12 cellular contexts compared by ENCODE assay signal in the genomic region with DNA sequence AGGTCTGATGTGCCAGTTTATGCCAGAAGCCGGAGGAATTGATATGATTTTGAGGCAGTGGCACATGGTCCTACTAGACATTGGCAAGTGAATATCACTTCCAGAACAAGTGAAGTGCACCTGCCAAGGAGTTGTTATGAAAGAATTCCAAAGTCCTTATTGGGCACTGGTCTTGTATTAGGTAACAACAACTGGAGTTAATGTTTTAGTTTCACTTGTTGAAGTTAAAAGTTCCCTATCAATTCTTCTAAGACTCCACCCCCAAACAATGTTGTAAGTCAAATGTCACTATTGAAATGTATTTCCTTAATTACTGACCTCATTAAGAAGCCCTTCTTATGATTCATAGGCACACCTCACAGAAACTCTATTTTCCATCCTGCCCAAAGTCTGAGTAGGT. TPM values are rescaled to one million over a fixed set of nuclear protein-coding genes. Genes with fewer than 3 reads are reported as not detected.
DNase-seq lines count a peak whose midpoint lies in the region; ATAC-seq and TF ChIP-seq lines count a peak whose summit lies in the region.
"Had no signal": no experiment of that assay in that cellular context is flagged by ENCODE, and none has a peak within 500 bp of the region (broad histone marks: within the 10 kb centered on the region; RNA-seq: fewer than 3 reads in every experiment).

No MANE protein-coding gene starts in this region.

- peaks cover 0 to 28% (median 7%) of the 10 kb centered on the region in 4 donors for H3K4me1 ChIP-seq in right lobe of liver
- H3K4me1 ChIP-seq in upper lobe of right lung, result peaks cover 15% of the 10 kb centered on the region

- no peaks in the 10 kb centered on the region for H3K9me3 Mint-ChIP-seq in stimulated activated naive CD8-positive, alpha-beta T cell treated with anti-CD3 and anti-CD28 coated beads, Interleukin-15, Interleukin-2, amounts not matched to agents 100 ng/mL and 50 ng/mL, for 24 hours
- H3K9me3 Mint-ChIP-seq in activated naive CD8-positive, alpha-beta T cell treated with anti-CD3 and anti-CD28 coated beads, Interleukin-2, amount 50 U/mL, for 24 hours, result no peaks in the 10 kb centered on the region
- H3K9me3 Mint-ChIP-seq: CD8-positive, alpha-beta T cell had no signal

- no peaks in the 10 kb centered on the region for H3K27me3 Mint-ChIP-seq in stimulated activated naive CD8-positive, alpha-beta T cell treated with anti-CD3 and anti-CD28 coated beads, Interleukin-15, Interleukin-2, amounts not matched to agents 100 ng/mL and 50 ng/mL, for 24 hours
- no peaks in the 10 kb centered on the region for H3K27me3 Mint-ChIP-seq in activated naive CD8-positive, alpha-beta T cell treated with anti-CD3 and anti-CD28 coated beads, Interleukin-2, amount 50 U/mL, for 24 hours

- H3K36me3 ChIP-seq in right lobe of liver (no peaks in the 10 kb centered on the region), upper lobe of right lung (no peaks in the 10 kb centered on the region)

- no peak for TF ChIP-seq POLR2A in right lobe of liver (IDR thresholded peaks at IDR 0.05)

- no peak for TF ChIP-seq CTCF in right lobe of liver (IDR thresholded peaks at IDR 0.05)
- TF ChIP-seq CTCF in upper lobe of right lung (IDR thresholded peaks at IDR 0.05), result no peak

- intact Hi-C loops in right lobe of liver (cut with DNase I) (loop anchor here in 1 of 2 donors (5.0 kb wide), 1 partner anchor 323 kb away; a partner anchor contains a TSS), upper lobe of right lung (cut with DNase I) (loop anchor here (10.0 kb wide), 1 partner anchor 325 kb away; a partner anchor contains a TSS)

- peak overlapping the region; percentile 88 for H3K4me3 Mint-ChIP-seq in stimulated activated naive CD8-positive, alpha-beta T cell treated with anti-CD3 and anti-CD28 coated beads, Interleukin-15, Interleukin-2, amounts not matched to agents 100 ng/mL and 50 ng/mL, for 24 hours
- H3K4me3 Mint-ChIP-seq in activated naive CD8-positive, alpha-beta T cell treated with anti-CD3 and anti-CD28 coated beads, Interleukin-2, amount 50 U/mL, for 24 hours, result peak overlapping the region; percentile 97

- H3K4me3 ChIP-seq in right lobe of liver, result no peak overlapping the region
- peak overlapping the region; percentile 77 for H3K4me3 ChIP-seq in upper lobe of right lung

- H3K27me3 ChIP-seq in right lobe of liver, result no peaks in the 10 kb centered on the region
- no peaks in the 10 kb centered on the region for H3K27me3 ChIP-seq in upper lobe of right lung

- no peaks in the 10 kb centered on the region for H3K9me3 ChIP-seq in right lobe of liver
- H3K9me3 ChIP-seq in upper lobe of right lung, result no peaks in the 10 kb centered on the region

- no peak overlapping the region for H3K27ac Mint-ChIP-seq in stimulated activated naive CD8-positive, alpha-beta T cell treated with anti-CD3 and anti-CD28 coated beads, Interleukin-15, Interleukin-2, amounts not matched to agents 100 ng/mL and 50 ng/mL, for 24 hours
- no peak overlapping the region for H3K27ac Mint-ChIP-seq in activated naive CD8-positive, alpha-beta T cell treated with anti-CD3 and anti-CD28 coated beads, Interleukin-2, amount 50 U/mL, for 24 hours
- H3K27ac Mint-ChIP-seq: CD8-positive, alpha-beta T cell had no signal

- 33% methylated on average over 1 of the region's 1 CpG for WGBS in right lobe of liver (ENCODE audit: insufficient coverage, low coverage, low lambda C conversion rate, missing lambda C conversion rate)

- no peak for DNase-seq in stimulated activated naive CD8-positive, alpha-beta T cell treated with anti-CD3 and anti-CD28 coated beads, Interleukin-15, Interleukin-2, amounts not matched to agents 100 U/mL and 50 U/mL, for 24 hours
- no peak for DNase-seq in activated naive CD8-positive, alpha-beta T cell treated with anti-CD3 and anti-CD28 coated beads, Interleukin-2, amount 50 U/mL, for 24 hours
- DNase-seq in right lobe of liver (no peak), upper lobe of right lung (no peak)
- DNase-seq in effector CD8-positive, alpha-beta T cell (lab: John Stamatoyannopoulos, UW), result no peak
- DNase-seq: activated CD8-positive, alpha-beta memory T cell treated with anti-CD3 and anti-CD28 coated beads for 24 hours; CD8-positive, alpha-beta T cell; NCI-H526 treated with DMSO at 0.1 percent for 48 hours; trophoblast cell had no signal

- no peak for ATAC-seq in stimulated activated naive CD8-positive, alpha-beta T cell treated with anti-CD3 and anti-CD28 coated beads, Interleukin-15, Interleukin-2, amounts not matched to agents 100 U/mL and 50 U/mL, for 24 hours
- ATAC-seq in activated naive CD8-positive, alpha-beta T cell treated with anti-CD3 and anti-CD28 coated beads, Interleukin-2, amount 50 U/mL, for 24 hours, result no peak
- ATAC-seq in right lobe of liver, result peak; percentile 27 to 65 (median 32)
- peak; percentile 2 for ATAC-seq in upper lobe of right lung
- no peak for ATAC-seq in HG03571 (IDR thresholded peaks at IDR 0.05; ENCODE audit: unreplicated experiment)
- ATAC-seq in GM21447 (IDR thresholded peaks at IDR 0.05; ENCODE audit: unreplicated experiment), result no peak
- ATAC-seq: CD8-positive, alpha-beta T cell had no signal

- peaks cover 8% of the 10 kb centered on the region for H3K36me3 Mint-ChIP-seq in stimulated activated naive CD8-positive, alpha-beta T cell treated with anti-CD3 and anti-CD28 coated beads, Interleukin-15, Interleukin-2, amounts not matched to agents 100 ng/mL and 50 ng/mL, for 24 hours (ENCODE audit: low read depth)
- H3K36me3 Mint-ChIP-seq in activated naive CD8-positive, alpha-beta T cell treated with anti-CD3 and anti-CD28 coated beads, Interleukin-2, amount 50 U/mL, for 24 hours (ENCODE audit: low read depth), result no peaks in the 10 kb centered on the region

- H3K4me1 Mint-ChIP-seq in stimulated activated naive CD8-positive, alpha-beta T cell treated with anti-CD3 and anti-CD28 coated beads, Interleukin-15, Interleukin-2, amounts not matched to agents 100 ng/mL and 50 ng/mL, for 24 hours (ENCODE audit: low read depth), result peaks cover 55% of the 10 kb centered on the region
- peaks cover 58% of the 10 kb centered on the region for H3K4me1 Mint-ChIP-seq in activated naive CD8-positive, alpha-beta T cell treated with anti-CD3 and anti-CD28 coated beads, Interleukin-2, amount 50 U/mL, for 24 hours

- peak overlapping the region in 1 of 3 donors; percentile 25 for H3K27ac ChIP-seq in right lobe of liver
- no peak overlapping the region for H3K27ac ChIP-seq in upper lobe of right lung

RNA-seq across cellular contexts. Expression of a gene that starts 3.1 kb away (rescaled TPM):
- total RNA-seq in right lobe of liver (1 to 10 TPM; 5.8 to 8.8 (median 7.0) TPM), upper lobe of right lung (30.0 TPM)

Comparison
In these comparisons a context has a peak if more than half of its experiments do, and no peak if none do; other contexts are left out.
1. ATAC-seq: peak in right lobe of liver (4 of 4) and upper lobe of right lung (single experiment); none in stimulated activated naive CD8-positive, alpha-beta T cell treated with anti-CD3 and anti-CD28 coated beads, Interleukin-15, Interleukin-2, amounts not matched to agents 100 U/mL and 50 U/mL, for 24 hours (single experiment), activated naive CD8-positive, alpha-beta T cell treated with anti-CD3 and anti-CD28 coated beads, Interleukin-2, amount 50 U/mL, for 24 hours (single experiment), HG03571 (single experiment) and GM21447 (single experiment).